Comparison of ENCODE assay signal across 3 cellular contexts in genomic region chr16:18280289-18280688, GRCh38. TPM values are rescaled to one million over a fixed set of nuclear protein-coding genes. Genes with fewer than 3 reads are reported as not detected.
"Had no signal": no experiment of that assay in that cellular context is flagged by ENCODE, and none has a peak within 500 bp of the region (broad histone marks: within the 10 kb centered on the region; RNA-seq: fewer than 3 reads in every experiment).

No MANE protein-coding gene starts in this region.

RNA-seq across cellular contexts. Expression of gene NPIPA8, which starts 56.2 kb away (rescaled TPM):
- total RNA-seq: GM23248, GM23338, H7 had no signal
- polyA plus RNA-seq: GM23248, GM23338 had no signal
